Comparison of ENCODE assay signal across 8 cellular contexts in the genomic region with DNA sequence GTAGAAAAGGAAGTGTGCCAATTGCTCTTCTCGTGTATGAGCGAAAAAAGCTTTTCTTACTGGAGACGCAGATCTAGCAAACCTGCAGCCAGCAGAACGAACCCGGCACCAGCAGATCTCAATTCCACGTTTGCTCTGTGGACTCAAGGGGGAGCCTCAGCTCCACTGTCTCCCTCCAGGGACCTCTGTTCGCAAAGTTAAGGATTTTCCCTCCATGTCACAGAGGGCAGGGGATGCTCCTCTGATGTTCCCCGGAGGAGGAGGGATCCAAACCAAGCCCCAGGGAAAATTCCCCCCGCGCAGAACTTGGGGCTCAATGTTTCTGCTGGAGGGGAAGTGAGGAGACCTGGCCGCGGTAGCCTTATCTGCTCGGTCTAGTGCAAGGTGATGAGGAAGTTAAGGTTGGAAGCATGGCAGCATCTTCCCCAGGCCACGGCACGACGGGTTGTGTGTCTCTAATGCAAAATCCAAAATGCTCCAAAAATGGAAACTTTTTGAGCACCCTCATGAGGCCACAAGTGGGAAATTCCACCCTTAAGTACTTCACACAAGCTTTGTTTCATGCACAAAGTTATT. TPM values are rescaled to one million over a fixed set of nuclear protein-coding genes. Genes with fewer than 3 reads are reported as not detected.
A peak's percentile ranks its signal among the peaks of the same experiment; 100 is the strongest.
DNase-seq lines count a peak whose midpoint lies in the region; ATAC-seq and TF ChIP-seq lines count a peak whose summit lies in the region.

No MANE protein-coding gene starts in this region.

- H3K27ac Mint-ChIP-seq in activated CD8-positive, alpha-beta T cell treated with anti-CD3 and anti-CD28 coated beads for 36 hours = no peak overlapping the region
- no peak overlapping the region for H3K27ac Mint-ChIP-seq in activated CD8-positive, alpha-beta T cell treated with anti-CD3 and anti-CD28 coated beads, Interleukin-2, amount 10 ng/mL, durations not matched to agents 7 days and 5 days
- peak overlapping the region in 1 of 2 donors; percentile 27 for H3K27ac Mint-ChIP-seq in stimulated activated naive CD8-positive, alpha-beta T cell treated with anti-CD3 and anti-CD28 coated beads, Interleukin-15, amount 100 ng/mL, for 72 hours

- no peak overlapping the region for H3K4me3 ChIP-seq in uterus

- no peak overlapping the region for H3K4me3 Mint-ChIP-seq in activated CD8-positive, alpha-beta T cell treated with anti-CD3 and anti-CD28 coated beads for 36 hours
- H3K4me3 Mint-ChIP-seq in activated CD8-positive, alpha-beta T cell treated with anti-CD3 and anti-CD28 coated beads, Interleukin-2, amount 10 ng/mL, durations not matched to agents 7 days and 5 days = no peak overlapping the region
- H3K4me3 Mint-ChIP-seq in stimulated activated naive CD8-positive, alpha-beta T cell treated with anti-CD3 and anti-CD28 coated beads, Interleukin-15, amount 100 ng/mL, for 72 hours = no peak overlapping the region

- H3K27me3 Mint-ChIP-seq in activated CD8-positive, alpha-beta T cell treated with anti-CD3 and anti-CD28 coated beads for 36 hours = no peaks in the 10 kb centered on the region
- H3K27me3 Mint-ChIP-seq in activated CD8-positive, alpha-beta T cell treated with anti-CD3 and anti-CD28 coated beads, Interleukin-2, amount 10 ng/mL, durations not matched to agents 7 days and 5 days (ENCODE audit: low read depth) = no peaks in the 10 kb centered on the region
- H3K27me3 Mint-ChIP-seq in stimulated activated naive CD8-positive, alpha-beta T cell treated with anti-CD3 and anti-CD28 coated beads, Interleukin-15, amount 100 ng/mL, for 72 hours = no peaks in the 10 kb centered on the region

- H3K36me3 ChIP-seq in uterus = no peaks in the 10 kb centered on the region

- no peak overlapping the region for H3K27ac ChIP-seq in uterus

- ATAC-seq in activated CD8-positive, alpha-beta T cell treated with anti-CD3 and anti-CD28 coated beads for 36 hours = no peak
- no peak for ATAC-seq in activated CD8-positive, alpha-beta T cell treated with anti-CD3 and anti-CD28 coated beads, Interleukin-2, amount 10 ng/mL, durations not matched to agents 7 days and 5 days
- ATAC-seq in stimulated activated naive CD8-positive, alpha-beta T cell treated with anti-CD3 and anti-CD28 coated beads, Interleukin-15, amount 100 ng/mL, for 72 hours = no peak
- ATAC-seq in HG02840 (IDR thresholded peaks at IDR 0.05; ENCODE audit: low FRiP score, unreplicated experiment) (no peak), HG02588 (IDR thresholded peaks at IDR 0.05; ENCODE audit: unreplicated experiment) (no peak)

- no peaks in the 10 kb centered on the region for H3K9me3 ChIP-seq in uterus

- TF ChIP-seq CTCF in activated CD8-positive, alpha-beta T cell treated with anti-CD3 and anti-CD28 coated beads for 36 hours (IDR thresholded peaks at IDR 0.05) = peak; percentile 18
- TF ChIP-seq CTCF in uterus (IDR thresholded peaks at IDR 0.05) = peak; percentile 33 to 66 (median 44)

- no peaks in the 10 kb centered on the region for H3K36me3 Mint-ChIP-seq in activated CD8-positive, alpha-beta T cell treated with anti-CD3 and anti-CD28 coated beads for 36 hours (ENCODE audit: low read depth)
- H3K36me3 Mint-ChIP-seq in activated CD8-positive, alpha-beta T cell treated with anti-CD3 and anti-CD28 coated beads, Interleukin-2, amount 10 ng/mL, durations not matched to agents 7 days and 5 days (ENCODE audit: low read depth) = no peaks in the 10 kb centered on the region

- no peaks in the 10 kb centered on the region for H3K4me1 ChIP-seq in uterus

- no peaks in the 10 kb centered on the region for H3K9me3 Mint-ChIP-seq in activated CD8-positive, alpha-beta T cell treated with anti-CD3 and anti-CD28 coated beads for 36 hours
- no peaks in the 10 kb centered on the region for H3K9me3 Mint-ChIP-seq in activated CD8-positive, alpha-beta T cell treated with anti-CD3 and anti-CD28 coated beads, Interleukin-2, amount 10 ng/mL, durations not matched to agents 7 days and 5 days (ENCODE audit: insufficient read depth)
- H3K9me3 Mint-ChIP-seq in stimulated activated naive CD8-positive, alpha-beta T cell treated with anti-CD3 and anti-CD28 coated beads, Interleukin-15, amount 100 ng/mL, for 72 hours = no peaks in the 10 kb centered on the region

- DNase-seq in activated CD8-positive, alpha-beta T cell treated with anti-CD3 and anti-CD28 coated beads for 36 hours = no peak
- DNase-seq in activated CD8-positive, alpha-beta T cell treated with anti-CD3 and anti-CD28 coated beads, Interleukin-2, amount 10 ng/mL, durations not matched to agents 7 days and 5 days = no peak
- DNase-seq in anterior cingulate cortex (lab: John Stamatoyannopoulos, UW) (peak in 46 of 58 donors; percentile 11 to 75 (median 36)), islet precursor cell (peak; percentile 70), uterus (peak in 1 of 2 donors; percentile 54)
- no peak for DNase-seq in stimulated activated naive CD8-positive, alpha-beta T cell treated with anti-CD3 and anti-CD28 coated beads, Interleukin-15, amount 100 ng/mL, for 72 hours

- intact Hi-C loops in activated CD8-positive, alpha-beta T cell treated with anti-CD3 and anti-CD28 coated beads for 36 hours (cut with micrococcal nuclease) = no loop called here
- intact Hi-C loops in uterus (cut with DNase I; ENCODE audit: low total_unique reads) = no loop called here

- H3K4me1 Mint-ChIP-seq in activated CD8-positive, alpha-beta T cell treated with anti-CD3 and anti-CD28 coated beads for 36 hours (ENCODE audit: low read depth) = peaks cover 6% of the 10 kb centered on the region
- H3K4me1 Mint-ChIP-seq in activated CD8-positive, alpha-beta T cell treated with anti-CD3 and anti-CD28 coated beads, Interleukin-2, amount 10 ng/mL, durations not matched to agents 7 days and 5 days (ENCODE audit: low read depth) = peaks cover 2% of the 10 kb centered on the region
- peaks cover 14% of the 10 kb centered on the region for H3K4me1 Mint-ChIP-seq in stimulated activated naive CD8-positive, alpha-beta T cell treated with anti-CD3 and anti-CD28 coated beads, Interleukin-15, amount 100 ng/mL, for 72 hours

- H3K27me3 ChIP-seq in uterus = no peaks in the 10 kb centered on the region

- CTCF ChIA-PET in activated CD8-positive, alpha-beta T cell treated with anti-CD3 and anti-CD28 coated beads for 36 hours (lab: Charles Lee) = interaction anchor here (1.1 kb wide), 2 partner anchors 33 to 41 kb away, joined by 3 read pairs; no protein-coding TSS in a partner anchor
- CTCF ChIA-PET in activated CD8-positive, alpha-beta T cell treated with anti-CD3 and anti-CD28 coated beads, Interleukin-2, amount 10 ng/mL, durations not matched to agents 7 days and 5 days (lab: Charles Lee) = interaction anchor here (0.8 to 1.8 kb wide), 6 partner anchors 8 to 142 kb away, joined by 3 to 5 read pairs (median 3); no protein-coding TSS in a partner anchor

- no peak for TF ChIP-seq POLR2A in uterus (IDR thresholded peaks at IDR 0.05)

- POLR2A ChIA-PET in activated CD8-positive, alpha-beta T cell treated with anti-CD3 and anti-CD28 coated beads for 36 hours (lab: Charles Lee) = no interaction called here
- POLR2A ChIA-PET in activated CD8-positive, alpha-beta T cell treated with anti-CD3 and anti-CD28 coated beads, Interleukin-2, amount 10 ng/mL, durations not matched to agents 7 days and 5 days (lab: Charles Lee) = no interaction called here

RNA-seq across cellular contexts. Expression of gene IQCE, which starts 9.0 kb away (rescaled TPM):
- total RNA-seq in activated CD8-positive, alpha-beta T cell treated with anti-CD3 and anti-CD28 coated beads for 36 hours = 1 to 10 TPM; 4.0 to 4.3 TPM
- total RNA-seq in activated CD8-positive, alpha-beta T cell treated with anti-CD3 and anti-CD28 coated beads, Interleukin-2, amount 10 ng/mL, durations not matched to agents 7 days and 5 days = 10 to 100 TPM; 11.6 to 12.4 TPM
- 10 to 100 TPM in 3 of 4 donors, 1 to 10 TPM in 1; 6.8 to 28.0 (median 16.9) TPM for total RNA-seq in uterus

RNA-seq across cellular contexts. Expression of gene BRAT1, which starts 12.4 kb away (rescaled TPM):
- 10 to 100 TPM; 30.9 to 32.6 TPM for total RNA-seq in activated CD8-positive, alpha-beta T cell treated with anti-CD3 and anti-CD28 coated beads for 36 hours
- 10 to 100 TPM; 39.4 to 40.7 TPM for total RNA-seq in activated CD8-positive, alpha-beta T cell treated with anti-CD3 and anti-CD28 coated beads, Interleukin-2, amount 10 ng/mL, durations not matched to agents 7 days and 5 days
- 10 to 100 TPM; 10.3 to 44.3 (median 36.0) TPM for total RNA-seq in uterus

RNA-seq across cellular contexts. Expression of gene LFNG, which starts 48.2 kb away (rescaled TPM):
- 10 to 100 TPM; 50.6 TPM for total RNA-seq in activated CD8-positive, alpha-beta T cell treated with anti-CD3 and anti-CD28 coated beads for 36 hours
- total RNA-seq in activated CD8-positive, alpha-beta T cell treated with anti-CD3 and anti-CD28 coated beads, Interleukin-2, amount 10 ng/mL, durations not matched to agents 7 days and 5 days = 100 to 1,000 TPM; 134 to 136 TPM
- total RNA-seq in uterus = 10 to 100 TPM in 2 of 4 donors, 1 to 10 TPM in 1, not detected in 1; 2.3 to 30.5 (median 26.5) TPM

Comparison
In these comparisons a context has a peak if more than half of its experiments do, and no peak if none do; other contexts are left out.
1. DNase-seq: peak in anterior cingulate cortex (46 of 58) and islet precursor cell (single experiment); none in activated CD8-positive, alpha-beta T cell treated with anti-CD3 and anti-CD28 coated beads for 36 hours (single experiment), activated CD8-positive, alpha-beta T cell treated with anti-CD3 and anti-CD28 coated beads, Interleukin-2, amount 10 ng/mL, durations not matched to agents 7 days and 5 days (single experiment) and stimulated activated naive CD8-positive, alpha-beta T cell treated with anti-CD3 and anti-CD28 coated beads, Interleukin-15, amount 100 ng/mL, for 72 hours (0 of 2).